ENCODE assay signal across 1 cellular context in genomic region chr1:229318056-229318455, GRCh38.
TF ChIP-seq lines count a peak whose summit lies in the region.

No MANE protein-coding gene starts in this region.

TF ChIP-seq in endothelial cell of umbilical vein, 7 proteins besides CTCF, POLR2A, EP300 and RAD21:
- TF ChIP-seq MYC (IDR thresholded peaks at IDR 0.05; ENCODE audit: low read depth, low read length) (no peak), JUN (IDR thresholded peaks at IDR 0.05; ENCODE audit: borderline replicate concordance, insufficient read depth, insufficient read length, low read depth) (no peak), EZH2 (IDR thresholded peaks at IDR 0.05; ENCODE audit: borderline replicate concordance, low read depth, low read length, severe bottlenecking) (no peak), MAX (IDR thresholded peaks at IDR 0.05; ENCODE audit: insufficient read depth, insufficient read length) (no peak), GATA2 (IDR thresholded peaks at IDR 0.05; ENCODE audit: insufficient read depth, insufficient read length, low read depth, low read length) (no peak), POLR2AphosphoS5 (IDR thresholded peaks at IDR 0.05; ENCODE audit: insufficient read depth, low read depth, low read length) (no peak), FOS (IDR thresholded peaks at IDR 0.05; ENCODE audit: borderline replicate concordance, insufficient read depth, low read length) (no peak)
